13 cellular contexts compared by ENCODE assay signal in genomic region chr20:50213531-50214106, GRCh38. TPM values are rescaled to one million over a fixed set of nuclear protein-coding genes. Genes with fewer than 3 reads are reported as not detected.
A peak's percentile ranks its signal among the peaks of the same experiment; 100 is the strongest.
DNase-seq lines count a peak whose midpoint lies in the region; ATAC-seq, FAIRE-seq and TF ChIP-seq lines count a peak whose summit lies in the region.
"Had no signal": no experiment of that assay in that cellular context is flagged by ENCODE, and none has a peak within 500 bp of the region (broad histone marks: within the 10 kb centered on the region; RNA-seq: fewer than 3 reads in every experiment).

No MANE protein-coding gene starts in this region.

- H3K27me3 Mint-ChIP-seq in activated CD4-positive, alpha-beta T cell treated with anti-CD3 and anti-CD28 coated beads, Interleukin-2, amount 10 ng/mL, durations not matched to agents 7 days and 5 days, result peaks cover 17% of the 10 kb centered on the region

- POLR2A ChIA-PET in activated CD4-positive, alpha-beta T cell treated with anti-CD3 and anti-CD28 coated beads, Interleukin-2, amount 10 ng/mL, durations not matched to agents 7 days and 5 days (lab: Charles Lee), result no interaction called here

- no peak for FAIRE-seq in kidney (lab: Jason Lieb, UNC)

- H3K9me3 Mint-ChIP-seq in activated CD4-positive, alpha-beta T cell treated with anti-CD3 and anti-CD28 coated beads, Interleukin-2, amount 10 ng/mL, durations not matched to agents 7 days and 5 days, result no peaks in the 10 kb centered on the region

- H3K27ac Mint-ChIP-seq in activated CD4-positive, alpha-beta T cell treated with anti-CD3 and anti-CD28 coated beads, Interleukin-2, amount 10 ng/mL, durations not matched to agents 7 days and 5 days, result peak overlapping the region; percentile 22

- H3K27me3 ChIP-seq in upper lobe of right lung, result no peaks in the 10 kb centered on the region

- intact Hi-C loops in kidney (cut with DNase I), result no loop called here
- intact Hi-C loops in upper lobe of right lung (cut with DNase I), result no loop called here

- H3K36me3 ChIP-seq in kidney (ENCODE audit: control insufficient read depth in 1 of 2, insufficient read depth in 2 of 2, low read length in 2 of 2) (no peaks in the 10 kb centered on the region), upper lobe of right lung (no peaks in the 10 kb centered on the region)

- H3K27ac ChIP-seq in kidney (ENCODE audit: low read depth in 2 of 2, low read length in 2 of 2) (no peak overlapping the region), upper lobe of right lung (no peak overlapping the region)
- H3K27ac ChIP-seq: 22Rv1, SK-N-MC had no signal

- H3K4me3 Mint-ChIP-seq in activated CD4-positive, alpha-beta T cell treated with anti-CD3 and anti-CD28 coated beads, Interleukin-2, amount 10 ng/mL, durations not matched to agents 7 days and 5 days, result no peak overlapping the region

- no peak for TF ChIP-seq CTCF in kidney (IDR thresholded peaks at IDR 0.05; ENCODE audit: borderline replicate concordance, extremely low read depth, insufficient read depth)
- TF ChIP-seq CTCF in upper lobe of right lung (IDR thresholded peaks at IDR 0.05), result no peak

- H3K9ac ChIP-seq in kidney (ENCODE audit: low read length in 2 of 2), result no peak overlapping the region

- DNase-seq in activated CD4-positive, alpha-beta T cell treated with anti-CD3 and anti-CD28 coated beads, Interleukin-2, amount 10 ng/mL, durations not matched to agents 7 days and 5 days, result no peak
- DNase-seq in activated CD4-positive, alpha-beta T cell treated with anti-CD3 and anti-CD28 coated beads for 48 hours, result no peak
- DNase-seq in MV-4-11 (lab: John Stamatoyannopoulos, UW), result peak; percentile 19
- peak; percentile 25 for DNase-seq in kidney
- DNase-seq in upper lobe of right lung, result no peak
- no peak for DNase-seq in activated gamma-delta T cell (lab: John Stamatoyannopoulos, UW)
- DNase-seq: HCEC 1CT, NCI-H345, T-helper 1 cell had no signal

- H3K4me3 ChIP-seq in kidney (ENCODE audit: low read length in 2 of 2), result no peak overlapping the region
- H3K4me3 ChIP-seq in upper lobe of right lung, result no peak overlapping the region
- H3K4me3 ChIP-seq: SK-N-MC had no signal

- no peaks in the 10 kb centered on the region for H3K4me1 ChIP-seq in kidney (ENCODE audit: control insufficient read depth in 1 of 2, insufficient read depth in 1 of 2, low read depth in 1 of 2, low read length in 2 of 2)
- H3K4me1 ChIP-seq in upper lobe of right lung, result no peaks in the 10 kb centered on the region

- CTCF ChIA-PET in activated CD4-positive, alpha-beta T cell treated with anti-CD3 and anti-CD28 coated beads, Interleukin-2, amount 10 ng/mL, durations not matched to agents 7 days and 5 days (lab: Charles Lee), result interaction anchor here (1.3 kb wide), 1 partner anchor 8 kb away, joined by 3 read pairs; no protein-coding TSS in a partner anchor

- H3K4me1 Mint-ChIP-seq in activated CD4-positive, alpha-beta T cell treated with anti-CD3 and anti-CD28 coated beads, Interleukin-2, amount 10 ng/mL, durations not matched to agents 7 days and 5 days, result peaks cover 35% of the 10 kb centered on the region

- H3K9me3 ChIP-seq in kidney (ENCODE audit: control insufficient read depth in 1 of 2, low read length in 2 of 2) (no peaks in the 10 kb centered on the region), upper lobe of right lung (no peaks in the 10 kb centered on the region)

- ATAC-seq in upper lobe of right lung (peak; percentile 37), HG03565 (IDR thresholded peaks at IDR 0.05; ENCODE audit: unreplicated experiment) (no peak), GM19452 (IDR thresholded peaks at IDR 0.05; ENCODE audit: unreplicated experiment) (no peak)

- no peaks in the 10 kb centered on the region for H3K36me3 Mint-ChIP-seq in activated CD4-positive, alpha-beta T cell treated with anti-CD3 and anti-CD28 coated beads, Interleukin-2, amount 10 ng/mL, durations not matched to agents 7 days and 5 days (ENCODE audit: low read depth)

RNA-seq across cellular contexts. Expression of gene CEBPB, which starts 23.0 kb away (rescaled TPM):
- total RNA-seq in activated CD4-positive, alpha-beta T cell treated with anti-CD3 and anti-CD28 coated beads, Interleukin-2, amount 10 ng/mL, durations not matched to agents 7 days and 5 days, result 10 to 100 TPM; 17.9 to 24.1 TPM
- total RNA-seq in kidney, result 81.4 TPM
- 33.6 TPM for polyA plus RNA-seq in kidney (ENCODE audit: insufficient read depth, low read depth, low replicate concordance)
- 271 TPM for total RNA-seq in upper lobe of right lung

Comparison
In these comparisons a context has a peak if more than half of its experiments do, and no peak if none do; other contexts are left out.
1. DNase-seq: peak in MV-4-11 (single experiment) and kidney (single experiment); none in activated CD4-positive, alpha-beta T cell treated with anti-CD3 and anti-CD28 coated beads, Interleukin-2, amount 10 ng/mL, durations not matched to agents 7 days and 5 days (single experiment), activated CD4-positive, alpha-beta T cell treated with anti-CD3 and anti-CD28 coated beads for 48 hours (single experiment), upper lobe of right lung (single experiment) and activated gamma-delta T cell (single experiment).